Comparison of ENCODE assay signal across 19 cellular contexts in genomic region chr11:42066113-42066512, GRCh38.
A peak's percentile ranks its signal among the peaks of the same experiment; 100 is the strongest.
DNase-seq lines count a peak whose midpoint lies in the region; ATAC-seq lines count a peak whose summit lies in the region.
"Had no signal": no experiment of that assay in that cellular context is flagged by ENCODE, and none has a peak within 500 bp of the region (broad histone marks: within the 10 kb centered on the region; RNA-seq: fewer than 3 reads in every experiment).

No MANE protein-coding gene starts in this region.

- no peak overlapping the region for H2BK5ac ChIP-seq in mesendoderm (ENCODE audit: low read length)

- H2BK120ac ChIP-seq in mesendoderm (ENCODE audit: low read depth, low read length) = no peak overlapping the region

- H3K18ac ChIP-seq in mesendoderm (ENCODE audit: low read length) = no peak overlapping the region

- ATAC-seq in GM21786 (IDR thresholded peaks at IDR 0.05; ENCODE audit: unreplicated experiment) = no peak
- ATAC-seq: esophagus mucosa, GM23338, natural killer cell had no signal

- DNase-seq in EH (ENCODE audit: low read depth) (peak; percentile 33), NCI-H446 treated with DMSO at 0.1 percent for 48 hours (lab: John Stamatoyannopoulos, UW) (peak; percentile 84), astrocyte of the hippocampus (ENCODE audit: low read depth, low spot score) (peak; percentile 21), mesendoderm (peak; percentile 51), GOT3 (lab: John Stamatoyannopoulos, UW) (no peak), SKM-1 (lab: John Stamatoyannopoulos, UW; ENCODE audit: unreplicated experiment) (no peak)
- no peak for DNase-seq in activated CD8-positive, alpha-beta memory T cell treated with anti-CD3 and anti-CD28 coated beads, Interleukin-2, amount 50 U/mL, for 4 hours
- DNase-seq: activated CD4-positive, alpha-beta T cell treated with anti-CD3 and anti-CD28 coated beads, Interleukin-2, amount 50 U/mL, for 48 hours; CD4-positive, alpha-beta memory T cell; cortex of kidney; hippocampal formation; IMR-90; natural killer cell; NCI-H1092 treated with DMSO at 0.1 percent for 48 hours; Peyer's patch had no signal

- H3K4me3 ChIP-seq in mesendoderm (ENCODE audit: low read length) = no peak overlapping the region
- H3K4me3 ChIP-seq: GM23338, Peyer's patch, tibial nerve had no signal

- H3K56ac ChIP-seq in mesendoderm (ENCODE audit: low read length) = no peak overlapping the region

- H3K79me1 ChIP-seq in mesendoderm (ENCODE audit: low read length) = no peaks in the 10 kb centered on the region

- H3K27me3 ChIP-seq in mesendoderm (ENCODE audit: insufficient read depth, low read length, poor library complexity) = no peaks in the 10 kb centered on the region
- H3K27me3 ChIP-seq: Peyer's patch, tibial nerve had no signal

- no peak overlapping the region for H2AK5ac ChIP-seq in mesendoderm (ENCODE audit: low read length)

- no peak overlapping the region for H4K8ac ChIP-seq in mesendoderm (ENCODE audit: low read depth, low read length)

- no peak overlapping the region for H3K9ac ChIP-seq in mesendoderm (ENCODE audit: low read length)

- no peak overlapping the region for H4K5ac ChIP-seq in mesendoderm (ENCODE audit: low read length)

- H3K79me2 ChIP-seq in mesendoderm (ENCODE audit: control insufficient read depth, insufficient read depth, low read length) = no peaks in the 10 kb centered on the region

- H3K4me2 ChIP-seq in mesendoderm (ENCODE audit: low read length) = no peak overlapping the region
- H3K4me2 ChIP-seq: GM23338 had no signal

- no peak overlapping the region for H3K23ac ChIP-seq in mesendoderm (ENCODE audit: low read length)

- no peak overlapping the region for H3K4ac ChIP-seq in mesendoderm (ENCODE audit: low read depth, low read length)

- no peak overlapping the region for H3K27ac ChIP-seq in mesendoderm (ENCODE audit: low read depth, low read length)
- H3K27ac ChIP-seq: Peyer's patch, tibial nerve had no signal

- no peak overlapping the region for H2BK15ac ChIP-seq in mesendoderm (replicated peaks; ENCODE audit: low read depth)

- H3K36me3 ChIP-seq in mesendoderm (ENCODE audit: control insufficient read depth, insufficient read depth, low read length) = no peaks in the 10 kb centered on the region
- H3K36me3 ChIP-seq: Peyer's patch, tibial nerve had no signal

- no CpG with 5 or more reads among the region's 15 CpGs for WGBS in mesendoderm (ENCODE audit: extremely low coverage, insufficient coverage, low lambda C conversion rate)

- H3K4me1 ChIP-seq in mesendoderm (ENCODE audit: control insufficient read depth, low read depth, low read length) = no peaks in the 10 kb centered on the region
- H3K4me1 ChIP-seq: Peyer's patch, tibial nerve had no signal

Comparison
In these comparisons a context has a peak if more than half of its experiments do, and no peak if none do; other contexts are left out.
1. DNase-seq: peak in EH (single experiment), NCI-H446 treated with DMSO at 0.1 percent for 48 hours (single experiment), astrocyte of the hippocampus (single experiment) and mesendoderm (single experiment); none in activated CD8-positive, alpha-beta memory T cell treated with anti-CD3 and anti-CD28 coated beads, Interleukin-2, amount 50 U/mL, for 4 hours (single experiment), GOT3 (single experiment) and SKM-1 (single experiment).